In genomic region chr7:18468794-18469193, GRCh38 we compare ENCODE assay signal across 15 cellular contexts.
"Had no signal": no experiment of that assay in that cellular context is flagged by ENCODE, and none has a peak within 500 bp of the region (broad histone marks: within the 10 kb centered on the region; RNA-seq: fewer than 3 reads in every experiment).

No MANE protein-coding gene starts in this region.

- H3K36me3 ChIP-seq: tibial artery, vagina had no signal

- H3K36me3 Mint-ChIP-seq: activated naive CD4-positive, alpha-beta T cell treated with anti-CD3 and anti-CD28 coated beads, Interleukin-2, amount 50 U/mL, for 24 hours had no signal

- H3K4me1 Mint-ChIP-seq: activated naive CD4-positive, alpha-beta T cell treated with anti-CD3 and anti-CD28 coated beads, Interleukin-2, amount 50 U/mL, for 24 hours; central memory CD8-positive, alpha-beta T cell; neural crest cell had no signal

- H3K4me1 ChIP-seq: vagina had no signal

- H3K27ac ChIP-seq: body of pancreas, hepatocyte, tibial artery, vagina had no signal

- DNase-seq: activated CD4-positive, alpha-beta T cell treated with anti-CD3 and anti-CD28 coated beads, Interleukin-2, amount 50 U/mL, for 1 hour; activated effector memory CD4-positive, alpha-beta T cell treated with Interleukin-2 at 50 U/mL for 16 hours; activated T-cell treated with anti-CD3 and anti-CD28 coated beads, Interleukin-2, amount 50 U/mL, for 1 hour; body of pancreas; effector memory CD8-positive, alpha-beta T cell; kidney; left ventricle myocardium superior; mesendoderm; stimulated activated CD4-positive, alpha-beta T cell treated with anti-CD3 and anti-CD28 coated beads, Interleukin-4, amount 100 ng/mL, for 4 hours; tibial artery had no signal

- H3K27me3 Mint-ChIP-seq: activated naive CD4-positive, alpha-beta T cell treated with anti-CD3 and anti-CD28 coated beads, Interleukin-2, amount 50 U/mL, for 24 hours; central memory CD8-positive, alpha-beta T cell; effector memory CD8-positive, alpha-beta T cell had no signal

- H2AFZ ChIP-seq: hepatocyte had no signal

- H3K9me3 Mint-ChIP-seq: activated naive CD4-positive, alpha-beta T cell treated with anti-CD3 and anti-CD28 coated beads, Interleukin-2, amount 50 U/mL, for 24 hours; central memory CD8-positive, alpha-beta T cell; effector memory CD8-positive, alpha-beta T cell; neural crest cell had no signal

- H3K4me3 ChIP-seq: body of pancreas, hepatocyte, tibial artery, vagina had no signal

- H3K4me3 Mint-ChIP-seq: activated naive CD4-positive, alpha-beta T cell treated with anti-CD3 and anti-CD28 coated beads, Interleukin-2, amount 50 U/mL, for 24 hours; central memory CD8-positive, alpha-beta T cell; effector memory CD8-positive, alpha-beta T cell; neural crest cell had no signal

- H3K9me3 ChIP-seq: body of pancreas, vagina had no signal

- H3K79me2 ChIP-seq: hepatocyte had no signal

- H3K27ac Mint-ChIP-seq: activated naive CD4-positive, alpha-beta T cell treated with anti-CD3 and anti-CD28 coated beads, Interleukin-2, amount 50 U/mL, for 24 hours; effector memory CD8-positive, alpha-beta T cell had no signal

- FAIRE-seq: kidney had no signal

- ATAC-seq: body of pancreas; effector memory CD8-positive, alpha-beta T cell; left ventricle myocardium superior had no signal

- H3K27me3 ChIP-seq: body of pancreas, hepatocyte, tibial artery, vagina had no signal
